8 cellular contexts compared by ENCODE assay signal in the genomic region with DNA sequence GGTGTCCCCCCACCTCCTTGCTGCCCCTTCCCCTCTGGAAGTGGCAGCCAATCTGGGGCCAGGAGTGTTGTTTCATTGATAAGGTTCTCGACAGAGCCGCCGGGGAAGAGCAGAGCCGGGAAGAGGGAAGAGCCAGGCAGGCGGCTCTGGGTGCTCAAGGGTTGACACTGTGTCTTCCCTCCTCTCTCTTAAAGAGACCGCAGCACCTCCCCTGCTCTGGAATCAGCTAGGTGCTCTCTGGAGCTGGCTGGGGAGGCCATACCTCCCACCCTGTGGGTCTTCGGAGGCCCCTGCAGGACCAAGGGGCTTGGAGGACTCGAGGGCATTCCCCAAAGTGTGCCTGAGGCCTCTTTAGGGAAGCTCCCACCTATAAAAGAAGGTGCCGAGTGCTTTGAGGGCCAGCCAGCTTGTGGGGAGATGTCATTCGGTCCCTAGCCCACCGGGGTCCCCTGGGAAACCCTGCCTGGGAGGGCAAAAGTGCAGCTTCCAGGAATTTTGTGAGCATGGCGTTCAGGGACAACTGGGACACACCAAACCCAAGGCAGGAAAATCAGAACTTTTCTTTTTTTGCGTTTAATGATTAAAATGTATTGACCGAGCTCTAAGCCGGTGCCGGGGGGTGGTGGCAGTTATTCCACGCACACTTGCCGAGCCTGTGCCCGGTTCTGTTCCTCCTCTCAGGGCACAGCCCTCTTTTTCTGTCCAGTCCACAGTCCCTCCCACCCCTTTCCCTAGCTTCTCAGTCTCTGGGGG. TPM values are rescaled to one million over a fixed set of nuclear protein-coding genes. Genes with fewer than 3 reads are reported as not detected.
DNase-seq lines count a peak whose midpoint lies in the region; TF ChIP-seq lines count a peak whose summit lies in the region.

No MANE protein-coding gene starts in this region.

- peak; percentile 28 for DNase-seq in DMS79 treated with DMSO at 0.1 percent for 48 hours (lab: John Stamatoyannopoulos, UW)
- DNase-seq in DMS79 (lab: John Stamatoyannopoulos, UW), result no peak
- DNase-seq in SJCRH30, result no peak
- no peak for DNase-seq in fibroblast of pulmonary artery (ENCODE audit: low read depth)
- DNase-seq in NCI-H2107 (lab: John Stamatoyannopoulos, UW), result no peak
- no peak for DNase-seq in NCI-H187 (lab: John Stamatoyannopoulos, UW)
- no peak for DNase-seq in NCI-H1105 treated with DMSO at 0.1 percent for 48 hours (lab: John Stamatoyannopoulos, UW)

- no peaks in the 10 kb centered on the region for H3K27me3 ChIP-seq in SJCRH30
- no peaks in the 10 kb centered on the region for H3K27me3 ChIP-seq in rectal smooth muscle tissue (ENCODE audit: control insufficient read depth, insufficient read depth, low read length)

- H3K36me3 ChIP-seq in SJCRH30 (peaks cover 12% of the 10 kb centered on the region; the same call in 1 of the 2 replicates), rectal smooth muscle tissue (ENCODE audit: control insufficient read depth, insufficient read depth, low read length) (peaks cover 20% of the 10 kb centered on the region)

- TF ChIP-seq CTCF in fibroblast of pulmonary artery (IDR thresholded peaks at IDR 0.05; ENCODE audit: low read length, missing control alignments), result no peak

- H3K9me3 ChIP-seq in SJCRH30 (replicated peaks), result no peaks in the 10 kb centered on the region

- H3K4me3 ChIP-seq in SJCRH30 (peak overlapping the region; percentile 74), fibroblast of pulmonary artery (replicated peaks; ENCODE audit: low read depth, low read length) (peak overlapping the region; percentile 78), rectal smooth muscle tissue (ENCODE audit: low read length) (peak overlapping the region; percentile 52)

- H3K9ac ChIP-seq in rectal smooth muscle tissue (ENCODE audit: low read length), result no peak overlapping the region

- H3K4me1 ChIP-seq in SJCRH30, result peaks cover 14% of the 10 kb centered on the region
- peaks cover 29% of the 10 kb centered on the region for H3K4me1 ChIP-seq in rectal smooth muscle tissue (ENCODE audit: control insufficient read depth, insufficient read depth, low read length)

- H3K27ac ChIP-seq in SJCRH30 (no peak overlapping the region), rectal smooth muscle tissue (ENCODE audit: low read depth, low read length) (no peak overlapping the region)

RNA-seq across cellular contexts. Expression of a gene that starts 2.9 kb away (rescaled TPM):
- total RNA-seq in SJCRH30 (2014; rRNA removed; shearing (Covaris generic)), result 3.2 and 3.8 TPM in 2 replicates

RNA-seq across cellular contexts. Expression of a gene that starts 13.2 kb away (rescaled TPM):
- 2.8 and 5.2 TPM in 2 replicates for total RNA-seq in SJCRH30 (2014; rRNA removed; shearing (Covaris generic))

RNA-seq across cellular contexts. Expression of a gene that starts 51.9 kb away (rescaled TPM):
- total RNA-seq in SJCRH30 (2014; rRNA removed; shearing (Covaris generic)), result not detected in 2 replicates
